8 cellular contexts compared by ENCODE assay signal in genomic region chr6:36131517-36132220, GRCh38. TPM values are rescaled to one million over a fixed set of nuclear protein-coding genes. Genes with fewer than 3 reads are reported as not detected.
DNase-seq lines count a peak whose midpoint lies in the region; ATAC-seq, FAIRE-seq and TF ChIP-seq lines count a peak whose summit lies in the region.

No MANE protein-coding gene starts in this region.

- POLR2A ChIA-PET in K562 (lab: Yijun Ruan, JAX): interaction anchor here (0.6 to 2.3 kb wide), 5 partner anchors 9 to 16 kb away, joined by 3 to 9 read pairs (median 5); no protein-coding TSS in a partner anchor

- H3K27me3 ChIP-seq in K562 (ENCODE audit: control insufficient read depth in 2 of 2, insufficient read depth in 2 of 2, low read length in 2 of 2) (peaks cover 10 to 32% of the 10 kb centered on the region in 2 experiments; a peak in 4 of 5 replicates), left lung (no peaks in the 10 kb centered on the region)

- DNase-seq in Daoy (ENCODE audit: low read depth) (peak; percentile 46), HS-5 (ENCODE audit: low read depth) (peak; percentile 40), SHP77 (lab: John Stamatoyannopoulos, UW) (peak; percentile 30 to 59), K562 (ENCODE audit: extremely low read depth in 1 of 4, low spot score in 3 of 4) (peak; percentile 39 to 60 (median 51)), left lung (peak in 1 of 2 donors; percentile 76), GDM1 (lab: John Stamatoyannopoulos, UW) (no peak)
- DNase-seq in stimulated activated CD4-positive, alpha-beta T cell treated with anti-CD3 and anti-CD28 coated beads, TNF-alpha, amount 100 ng/mL, for 48 hours (ENCODE audit: low read depth in 3 of 3): peak in 2 of 3 donors; percentile 35

- H4K20me1 ChIP-seq in K562 (replicated peaks; ENCODE audit: control insufficient read depth, insufficient read depth, low read length): no peaks in the 10 kb centered on the region; the same call in 1 of the 2 replicates

- no peak overlapping the region for H2AFZ ChIP-seq in K562 (ENCODE audit: low read depth, low read length)

- intact Hi-C loops in K562 (cut with micrococcal nuclease) (no loop called here), left lung (cut with DNase I) (no loop called here)

- TF ChIP-seq POLR2A in K562 (conservative IDR thresholded peaks at IDR 0.05): no peak

- H3K4me3 ChIP-seq in K562 (no peak overlapping the region), left lung (peak overlapping the region; percentile 24 to 45)

- TF ChIP-seq RAD21 in K562 (CRISPR knock-in tag; conservative IDR thresholded peaks at IDR 0.05 in 1 of 2, IDR thresholded peaks at IDR 0.05 in 1 of 2): no peak

- H3K9me1 ChIP-seq in K562 (ENCODE audit: control insufficient read depth, insufficient read depth, low read length): no peaks in the 10 kb centered on the region

- no peak overlapping the region for H3K9ac ChIP-seq in K562 (ENCODE audit: insufficient read depth in 1 of 2, low read depth in 2 of 2, low read length in 2 of 2)

- peaks cover 24 to 29% of the 10 kb centered on the region in 2 experiments for H3K4me1 ChIP-seq in K562 (replicated peaks in 1 of 2; ENCODE audit: control insufficient read depth in 2 of 2, insufficient read depth in 2 of 2, low read length in 2 of 2)
- H3K4me1 ChIP-seq in left lung: peaks cover 16 to 60% of the 10 kb centered on the region in 2 donors

- WGBS in K562 (ENCODE audit: insufficient coverage, low coverage, missing lambda C conversion rate): under 1% methylated on average over 8 of the region's 8 CpGs

- H3K27ac ChIP-seq in K562 (ENCODE audit: extremely low read depth, low read depth, low read length) (no peak overlapping the region), left lung (peak overlapping the region; percentile 75 to 80)

- TF ChIP-seq CTCF in K562 (IDR thresholded peaks at IDR 0.05 in 2 of 3, conservative IDR thresholded peaks at IDR 0.05 in 1 of 3; ENCODE audit: insufficient read depth in 2 of 3, low read depth in 1 of 3, low read length in 3 of 3) (no peak), left lung (IDR thresholded peaks at IDR 0.05) (no peak)

- H3K9me3 ChIP-seq in K562 (replicated peaks; ENCODE audit: control insufficient read depth, insufficient read depth, low read depth, low read length) (no peaks in the 10 kb centered on the region), left lung (no peaks in the 10 kb centered on the region)

- CTCF ChIA-PET in K562 (lab: Yijun Ruan, JAX; ENCODE audit: low intra/inter-chr PET ratio): no interaction called here

- peak; percentile 18; the same call in 1 of the 2 replicates for TF ChIP-seq EP300 in K562 (IDR thresholded peaks at IDR 0.05; ENCODE audit: low read length)

- H3K79me2 ChIP-seq in K562 (ENCODE audit: control insufficient read depth, insufficient read depth, low read length): no peaks in the 10 kb centered on the region

- peak; percentile 57 for FAIRE-seq in K562 (lab: Jason Lieb, UNC)

- ATAC-seq in GM21515 (IDR thresholded peaks at IDR 0.05; ENCODE audit: unreplicated experiment): peak; percentile 89
- ATAC-seq in K562: peak; percentile 54
- ATAC-seq in left lung: peak; percentile 12

- no peak overlapping the region for H3K4me2 ChIP-seq in K562 (ENCODE audit: insufficient read depth, low read length)

- in situ Hi-C loops in K562 (cut with MboI): no loop called here

- H3K36me3 ChIP-seq in K562 (ENCODE audit: control insufficient read depth, insufficient read depth, low read length): no peaks in the 10 kb centered on the region
- H3K36me3 ChIP-seq in left lung: peaks cover 0 to 25% of the 10 kb centered on the region in 2 donors

- BruUV-seq in K562 (replicated peaks; lab: Mats Ljungman, UMichigan): no TSS peak

TF ChIP-seq in K562, 482 proteins besides CTCF, POLR2A, EP300 and RAD21 (continues in another document):
- TF ChIP-seq ZNF639 (CRISPR knock-in tag; conservative IDR thresholded peaks at IDR 0.05 in 1 of 2, IDR thresholded peaks at IDR 0.05 in 1 of 2) (0 out of 4 replicates have a peak, but pooled peaks of 1 of the 2 experiments have one; percentile 63), ZBTB12 (CRISPR knock-in tag; IDR thresholded peaks at IDR 0.05) (no peak), SPI1 (IDR thresholded peaks at IDR 0.05; ENCODE audit: borderline replicate concordance, low read depth, low read length) (no peak), TFE3 (CRISPR knock-in tag; IDR thresholded peaks at IDR 0.05) (no peak; the same call in 1 of the 2 replicates), ZFP1 (CRISPR knock-in tag; IDR thresholded peaks at IDR 0.05) (no peak), RBFOX2 (IDR thresholded peaks at IDR 0.05; ENCODE audit: low read depth, low read length) (no peak), DLX4 (CRISPR knock-in tag; IDR thresholded peaks at IDR 0.05) (no peak), POLR2AphosphoS2 (IDR thresholded peaks at IDR 0.05; ENCODE audit: low read length) (no peak), RBM17 (IDR thresholded peaks at IDR 0.05; ENCODE audit: borderline replicate concordance, low read depth, low read length) (no peak), PPARD (CRISPR knock-in tag; IDR thresholded peaks at IDR 0.05) (no peak), ZSCAN32 (CRISPR knock-in tag; IDR thresholded peaks at IDR 0.05) (no peak)

RNA-seq across cellular contexts. Expression of gene MAPK13, which starts 1.4 kb away (rescaled TPM):
- 0.18 and 0.46 TPM in 2 replicates for total RNA-seq in Daoy (2014; rRNA removed; shearing (Covaris generic))
- 8.9 and 13.3 TPM in 2 replicates for total RNA-seq in K562 (2011; cell fraction: chromatin; rRNA removed; ENCODE audit: low replicate concordance)
- total RNA-seq in K562 (2011; cell fraction: nucleolus; rRNA removed): 5.0 and 5.2 TPM in 2 replicates
- 4.5 and 6.2 TPM in 2 replicates for total RNA-seq in K562 (2011; cell fraction: nucleoplasm; rRNA removed)
- total RNA-seq in K562 (2014; rRNA removed) (0.36 and 0.57 TPM in 2 replicates), K562 (2014; rRNA removed; fragmentation: Illumina TruSeq; extraction: Trizol) (0.11 and 0.16 TPM in 2 replicates), K562 (2015; rRNA removed; fragmentation: Illumina TruSeq; extraction: Trizol) (0.30 and 0.43 TPM in 2 replicates), K562 (2021) (0.69 and 0.84 TPM in 2 replicates), left lung (10 to 100 TPM; 83.2 to 89.7 TPM)
- polyA plus RNA-seq in K562 (2011; rRNA removed) (1.3 and 2.0 TPM in 2 replicates), K562 (2014; fragmentation: Illumina TruSeq; extraction: Trizol) (0.52 and 0.68 TPM in 2 replicates), K562 (2014; fragmentation: Nextera tagmentation; extraction: Ambion mirVana) (under 1 TPM in 1 of 2 experiments, not detected in 1; 0.03 TPM), K562 (2014; rRNA removed) (1.00 and 2.3 TPM in 2 replicates)
- polyA plus RNA-seq in K562 (2011; cell fraction: cytosol; rRNA removed): 0.83 and 1.1 TPM in 2 replicates
- polyA plus RNA-seq in K562 (2011; cell fraction: nucleus; rRNA removed): 6.7 and 15.1 TPM in 2 replicates
- 0.79 and 2.5 TPM in 2 replicates for polyA plus RNA-seq in K562 (2012)
- 0.30 and 0.35 TPM in 2 replicates for polyA minus RNA-seq in K562 (2011; rRNA and poly(A)+ RNA removed)
- polyA minus RNA-seq in K562 (2011; cell fraction: cytosol; rRNA and poly(A)+ RNA removed): 0.95 and 1.7 TPM in 2 replicates
- polyA minus RNA-seq in K562 (2011; cell fraction: nucleus; rRNA and poly(A)+ RNA removed): 0.78 and 1.1 TPM in 2 replicates

Comparison
In these comparisons a context has a peak if more than half of its experiments do, and no peak if none do; other contexts are left out.
1. ATAC-seq: peak in every context shown above with its lines; median percentile 89 in GM21515; 54 in K562; 12 in left lung.
2. RNA of gene MAPK13, which starts 1.4 kb away (total RNA-seq): 83.2 to 89.7 TPM in left lung; 0.18 to 0.46 TPM in Daoy and 0.11 to 13.3 TPM in K562; every median in the first group is over 4 times any median in the second.